In the genomic region with DNA sequence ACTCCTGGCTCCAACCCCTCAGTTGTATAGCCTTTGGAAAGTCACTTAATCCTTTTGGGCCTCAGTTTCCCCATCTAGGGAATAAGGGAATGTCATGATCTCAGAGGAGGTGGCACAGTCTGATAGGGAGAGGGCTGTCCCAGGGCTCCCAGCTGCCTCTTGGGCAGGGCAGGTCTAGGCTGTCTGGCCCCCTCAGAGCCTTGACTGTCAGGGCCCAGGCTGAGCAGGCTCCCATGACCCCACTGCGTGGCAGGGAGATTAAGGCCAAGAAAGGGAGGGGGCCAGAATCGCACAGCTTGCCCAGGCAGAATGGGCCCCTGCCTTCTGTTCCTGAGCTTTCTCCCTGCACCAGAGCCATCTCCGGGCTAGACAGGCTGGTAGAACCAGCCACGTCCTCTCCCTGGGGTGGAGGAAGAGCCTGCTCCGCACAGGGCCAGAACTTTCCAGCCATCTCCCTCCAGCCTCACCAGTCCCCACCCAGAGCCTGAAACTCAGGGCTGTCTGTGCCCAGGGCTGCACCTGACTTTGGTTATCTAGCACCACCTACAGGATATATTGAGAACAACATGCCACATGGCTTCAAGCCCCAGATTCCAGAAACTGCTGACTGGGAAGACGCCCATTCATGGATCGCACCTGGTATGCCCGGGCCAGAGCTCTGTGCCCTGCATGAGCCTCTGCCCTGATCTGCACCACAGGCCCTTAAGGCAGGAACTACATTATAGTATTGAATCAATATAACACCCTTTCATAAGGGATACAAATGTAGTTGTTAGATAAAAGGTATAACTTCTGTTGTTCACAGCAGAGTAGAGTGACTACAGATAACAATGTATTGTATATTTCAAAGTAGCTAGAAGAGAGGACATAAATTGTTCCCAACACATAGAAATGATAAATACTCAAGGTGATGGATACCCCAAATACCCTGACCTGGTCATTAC, we compare ENCODE assay signal across 8 cellular contexts. TPM values are rescaled to one million over a fixed set of nuclear protein-coding genes. Genes with fewer than 3 reads are reported as not detected.
DNase-seq lines count a peak whose midpoint lies in the region; ATAC-seq and TF ChIP-seq lines count a peak whose summit lies in the region.

No MANE protein-coding gene starts in this region.

- H3K36me3 ChIP-seq in CD8-positive, alpha-beta memory T cell (ENCODE audit: insufficient read depth, low read length) = no peaks in the 10 kb centered on the region
- H3K36me3 ChIP-seq in GM23248 (ENCODE audit: low read depth) = no peaks in the 10 kb centered on the region
- no peaks in the 10 kb centered on the region for H3K36me3 ChIP-seq in right atrium auricular region

- H3K9me2 ChIP-seq in GM23248 (ENCODE audit: insufficient read depth) = no peaks in the 10 kb centered on the region

- peak overlapping the region; percentile 81 to 94 (median 87) for H3K27ac Mint-ChIP-seq in CD8-positive, alpha-beta memory T cell

- peak; percentile 69 for TF ChIP-seq CTCF in astrocyte of the cerebellum (IDR thresholded peaks at IDR 0.05; ENCODE audit: low read depth, low read length, missing control alignments)
- TF ChIP-seq CTCF in right atrium auricular region (IDR thresholded peaks at IDR 0.05) = peak; percentile 84 to 90

- H3K4me1 Mint-ChIP-seq in CD8-positive, alpha-beta memory T cell = peaks cover 31 to 43% (median 36%) of the 10 kb centered on the region in 3 donors

- POLR2A ChIA-PET in CD8-positive, alpha-beta memory T cell (lab: Charles Lee) = interaction anchor here (0.8 to 3.8 kb wide), 12 partner anchors 9 to 95 kb away, joined by 3 to 13 read pairs (median 4); partner anchors contain the start of gene EEIG1

- in situ Hi-C loops in GM23248 (cut with MboI) = loop anchor here (10.0 kb wide), 1 partner anchor 90 kb away; no protein-coding TSS in a partner anchor
- in situ Hi-C loops in astrocyte of the cerebellum (cut with HindIII; ENCODE audit: low sequenced_read_pairs) = no loop called here

- DNase-seq in CD8-positive, alpha-beta memory T cell = peak; percentile 36 to 80 (median 75)
- DNase-seq in GM23248 (peak; percentile 85), NCI-H2029 (lab: John Stamatoyannopoulos, UW) (peak; percentile 88), T-helper 2 cell (peak; percentile 21 to 77 (median 52)), astrocyte of the cerebellum (ENCODE audit: low read depth) (peak; percentile 49), right atrium auricular region (ENCODE audit: low spot score) (peak; percentile 83), retina (peak; percentile 73)

- H3K27ac ChIP-seq in CD8-positive, alpha-beta memory T cell (ENCODE audit: low read depth, low read length) = no peak overlapping the region
- H3K27ac ChIP-seq in GM23248 (no peak overlapping the region), right atrium auricular region (no peak overlapping the region)

- no peaks in the 10 kb centered on the region for H3K9me3 ChIP-seq in CD8-positive, alpha-beta memory T cell (ENCODE audit: low read length)
- H3K9me3 ChIP-seq in GM23248 (ENCODE audit: low read depth) = no peaks in the 10 kb centered on the region
- no peaks in the 10 kb centered on the region for H3K9me3 ChIP-seq in right atrium auricular region

- no peaks in the 10 kb centered on the region for H3K9me3 Mint-ChIP-seq in CD8-positive, alpha-beta memory T cell

- H3K27me3 ChIP-seq in CD8-positive, alpha-beta memory T cell (ENCODE audit: insufficient read depth, low read length, poor library complexity, severe bottlenecking) = no peaks in the 10 kb centered on the region
- no peaks in the 10 kb centered on the region for H3K27me3 ChIP-seq in GM23248 (replicated peaks; ENCODE audit: insufficient read depth)
- no peaks in the 10 kb centered on the region for H3K27me3 ChIP-seq in right atrium auricular region

- no peaks in the 10 kb centered on the region for H3K27me3 Mint-ChIP-seq in CD8-positive, alpha-beta memory T cell

- no peak overlapping the region for H3K9ac ChIP-seq in GM23248

- no peaks in the 10 kb centered on the region for H3K79me2 ChIP-seq in GM23248 (ENCODE audit: insufficient read depth)

- H3K4me1 ChIP-seq in CD8-positive, alpha-beta memory T cell (ENCODE audit: insufficient read depth, low read length) = peaks cover 45% of the 10 kb centered on the region
- no peaks in the 10 kb centered on the region for H3K4me1 ChIP-seq in GM23248 (ENCODE audit: insufficient read depth)
- H3K4me1 ChIP-seq in right atrium auricular region = no peaks in the 10 kb centered on the region

- no peak overlapping the region for H3K4me3 ChIP-seq in CD8-positive, alpha-beta memory T cell (ENCODE audit: low read length)
- H3K4me3 ChIP-seq in GM23248 (no peak overlapping the region), astrocyte of the cerebellum (ENCODE audit: low read depth, low read length) (no peak overlapping the region), right atrium auricular region (no peak overlapping the region)

- H4K20me1 ChIP-seq in GM23248 (ENCODE audit: insufficient read depth) = no peaks in the 10 kb centered on the region

- peak overlapping the region; percentile 48; the same call in 1 of the 2 replicates for H2AFZ ChIP-seq in GM23248

- peaks cover 0 to 2% (median 0%) of the 10 kb centered on the region in 3 donors for H3K36me3 Mint-ChIP-seq in CD8-positive, alpha-beta memory T cell

- H3K4me3 Mint-ChIP-seq in CD8-positive, alpha-beta memory T cell = peak overlapping the region; percentile 35 to 66 (median 52)

- WGBS in GM23248 (ENCODE audit: low coverage in 1 of 2, low lambda C conversion rate in 2 of 2, missing lambda C conversion rate in 2 of 2), 2 experiments = 12 to 16% methylated on average over 8 of the region's 8 CpGs

- no peak for ATAC-seq in GM21515 (IDR thresholded peaks at IDR 0.05; ENCODE audit: unreplicated experiment)

- H3F3A ChIP-seq in GM23248 (ENCODE audit: insufficient read depth) = no peaks in the 10 kb centered on the region

- no peak overlapping the region for H3K4me2 ChIP-seq in GM23248 (ENCODE audit: unreplicated experiment)

- CTCF ChIA-PET in CD8-positive, alpha-beta memory T cell (lab: Charles Lee) = interaction anchor here (0.6 to 18.2 kb wide), 40 partner anchors 8 to 300 kb away, joined by 3 to 485 read pairs (median 5); partner anchors contain the start of genes DPM2, EEIG1, NAIF1 and SLC25A25

RNA-seq across cellular contexts. Expression of gene NAIF1, which starts 32.0 kb away (rescaled TPM):
- 10 to 100 TPM; 13.1 to 14.0 TPM for total RNA-seq in CD8-positive, alpha-beta memory T cell
- 13.5 TPM for polyA plus RNA-seq in CD8-positive, alpha-beta memory T cell
- 5.6 and 9.5 TPM in 2 replicates for total RNA-seq in GM23248 (2014; rRNA removed; shearing (Covaris generic))
- 4.8 and 8.9 TPM in 2 replicates for polyA plus RNA-seq in GM23248 (2016; fragmentation: Nextera tagmentation; extraction: Ambion mirVana)
- total RNA-seq in right atrium auricular region = 1 to 10 TPM; 5.8 to 8.2 TPM

RNA-seq across cellular contexts. Expression of gene SLC25A25, which starts 32.9 kb away (rescaled TPM):
- 10 to 100 TPM; 17.7 to 17.8 TPM for total RNA-seq in CD8-positive, alpha-beta memory T cell
- polyA plus RNA-seq in CD8-positive, alpha-beta memory T cell = 19.8 TPM
- total RNA-seq in GM23248 (2014; rRNA removed; shearing (Covaris generic)) = 17.6 and 20.2 TPM in 2 replicates
- polyA plus RNA-seq in GM23248 (2016; fragmentation: Nextera tagmentation; extraction: Ambion mirVana) = 7.5 and 8.2 TPM in 2 replicates
- total RNA-seq in right atrium auricular region = 10 to 100 TPM in 1 of 2 donors, 1 to 10 TPM in 1; 8.2 to 11.8 TPM

RNA-seq across cellular contexts. Expression of gene EEIG1, which starts 54.3 kb away (rescaled TPM):
- 10 to 100 TPM; 82.2 to 93.3 TPM for total RNA-seq in CD8-positive, alpha-beta memory T cell
- 167 TPM for polyA plus RNA-seq in CD8-positive, alpha-beta memory T cell
- total RNA-seq in GM23248 (2014; rRNA removed; shearing (Covaris generic)) = 6.1 and 29.6 TPM in 2 replicates
- polyA plus RNA-seq in GM23248 (2016; fragmentation: Nextera tagmentation; extraction: Ambion mirVana) = 8.9 and 9.3 TPM in 2 replicates
- total RNA-seq in right atrium auricular region = 10 to 100 TPM in 1 of 2 donors, 1 to 10 TPM in 1; 8.3 to 11.6 TPM
